11 cellular contexts compared by ENCODE assay signal in genomic region chr7:135232720-135233119, GRCh38.
DNase-seq lines count a peak whose midpoint lies in the region; ATAC-seq and TF ChIP-seq lines count a peak whose summit lies in the region.
"Had no signal": no experiment of that assay in that cellular context is flagged by ENCODE, and none has a peak within 500 bp of the region (broad histone marks: within the 10 kb centered on the region; RNA-seq: fewer than 3 reads in every experiment).

No MANE protein-coding gene starts in this region.

- no peak overlapping the region for H3K4me2 ChIP-seq in OCI-LY3 (ENCODE audit: low read length)

- H3K79me2 ChIP-seq in OCI-LY3 (ENCODE audit: low read length): no peaks in the 10 kb centered on the region

- ATAC-seq in HG03442 (IDR thresholded peaks at IDR 0.05; ENCODE audit: unreplicated experiment): no peak

- H3K27me3 ChIP-seq in OCI-LY3 (ENCODE audit: low read depth, low read length): peaks cover 85% of the 10 kb centered on the region
- H3K27me3 ChIP-seq: ovary had no signal

- peaks cover 10% of the 10 kb centered on the region for H3K4me1 ChIP-seq in OCI-LY3 (ENCODE audit: low read length)

- H3K27ac ChIP-seq in OCI-LY3 (ENCODE audit: low read length): no peak overlapping the region
- H3K27ac ChIP-seq: ovary had no signal

- TF ChIP-seq CTCF in AG09309 (IDR thresholded peaks at IDR 0.05; ENCODE audit: control insufficient read depth, insufficient read depth, low read depth, low read length, missing control alignments) (peak; percentile 8), GM12865 (IDR thresholded peaks at IDR 0.05; ENCODE audit: insufficient read depth, low read depth, low read length, missing control alignments) (peak; percentile 21), OCI-LY3 (IDR thresholded peaks at IDR 0.05; ENCODE audit: low read depth, low read length) (peak; percentile 52), fibroblast of pulmonary artery (IDR thresholded peaks at IDR 0.05; ENCODE audit: low read length, missing control alignments) (peak; percentile 7)

- DNase-seq in AG09309 (ENCODE audit: low read depth): no peak
- DNase-seq in GM12865 (ENCODE audit: low read depth): no peak
- DNase-seq in fibroblast of pulmonary artery (ENCODE audit: low read depth): no peak
- no peak for DNase-seq in putamen (ENCODE audit: low spot score)
- no peak for DNase-seq in NCI-H1105 treated with DMSO at 0.1 percent for 48 hours (lab: John Stamatoyannopoulos, UW)
- DNase-seq in NCI-H1105 (lab: John Stamatoyannopoulos, UW): no peak
- DNase-seq: activated gamma-delta T cell; ovary; stimulated activated CD4-positive, alpha-beta T cell treated with anti-CD3 and anti-CD28 coated beads, Interleukin-1b, Interleukin-23, amount 100 ng/mL, for 48 hours had no signal

- no peak overlapping the region for H3K4me3 ChIP-seq in AG09309 (ENCODE audit: control insufficient read depth, low read depth, low read length)
- H3K4me3 ChIP-seq in GM12865 (ENCODE audit: low read depth, low read length): no peak overlapping the region
- H3K4me3 ChIP-seq in OCI-LY3 (ENCODE audit: low read length): no peak overlapping the region
- H3K4me3 ChIP-seq in fibroblast of pulmonary artery (replicated peaks; ENCODE audit: low read depth, low read length): no peak overlapping the region
- H3K4me3 ChIP-seq: ovary had no signal

- H2AFZ ChIP-seq in OCI-LY3 (ENCODE audit: low read depth, low read length): no peak overlapping the region

- H3K9ac ChIP-seq in OCI-LY3 (ENCODE audit: low read length): no peak overlapping the region

- H3K36me3 ChIP-seq in OCI-LY3 (replicated peaks; ENCODE audit: low read depth, low read length): no peaks in the 10 kb centered on the region
- H3K36me3 ChIP-seq: ovary had no signal

- H4K20me1 ChIP-seq in OCI-LY3 (ENCODE audit: insufficient read depth, low read length): no peaks in the 10 kb centered on the region

- H3K9me3 ChIP-seq in OCI-LY3 (ENCODE audit: insufficient read depth, low read length): no peaks in the 10 kb centered on the region
- H3K9me3 ChIP-seq: ovary had no signal
